ENCODE assay signal across 8 cellular contexts in the genomic region with DNA sequence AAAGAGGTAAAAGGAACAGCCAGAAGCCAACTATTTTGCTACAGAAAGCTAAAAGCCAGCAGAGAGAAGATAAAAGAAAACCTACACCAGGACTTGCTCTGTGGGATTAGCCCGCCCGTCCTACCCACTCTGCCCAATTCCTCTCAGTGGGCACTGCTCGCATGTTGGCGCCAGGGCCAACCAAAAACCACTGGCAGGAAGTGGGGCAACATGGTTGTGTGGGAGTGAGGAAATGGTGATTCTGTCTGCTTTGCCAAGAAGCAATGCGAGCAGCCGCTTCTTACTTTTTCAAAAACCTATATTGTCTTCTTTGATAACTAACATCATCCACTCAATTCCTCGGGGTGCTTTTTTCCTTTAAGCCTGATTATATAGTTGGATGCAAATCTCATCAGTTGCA. TPM values are rescaled to one million over a fixed set of nuclear protein-coding genes. Genes with fewer than 3 reads are reported as not detected.
A peak's percentile ranks its signal among the peaks of the same experiment; 100 is the strongest.
DNase-seq lines count a peak whose midpoint lies in the region; ATAC-seq and TF ChIP-seq lines count a peak whose summit lies in the region.

No MANE protein-coding gene starts in this region.

- no peaks in the 10 kb centered on the region for H3K9me3 ChIP-seq in trophoblast cell (ENCODE audit: insufficient read depth, low read depth, low read length)

- H3K36me3 ChIP-seq in trophoblast cell (ENCODE audit: control insufficient read depth in 1 of 2, insufficient read depth in 2 of 2, low read length in 2 of 2) = peaks cover 17 to 30% of the 10 kb centered on the region in 2 experiments

- H2AK5ac ChIP-seq in trophoblast cell (ENCODE audit: low read length) = no peak overlapping the region

- no peak overlapping the region for H3K23ac ChIP-seq in trophoblast cell (ENCODE audit: low read length)

- H3K27ac ChIP-seq in trophoblast cell (ENCODE audit: low read depth, low read length) = no peak overlapping the region

- H3K4ac ChIP-seq in trophoblast cell (ENCODE audit: low read depth, low read length) = no peak overlapping the region

- no peaks in the 10 kb centered on the region for H3K79me2 ChIP-seq in trophoblast cell (ENCODE audit: control insufficient read depth, insufficient read depth, low read length, poor library complexity)

- no peak overlapping the region for H4K8ac ChIP-seq in trophoblast cell (ENCODE audit: low read depth, low read length)

- no peak overlapping the region for H3K4me3 ChIP-seq in trophoblast cell (ENCODE audit: low read depth, low read length)

- no peak overlapping the region for H3K14ac ChIP-seq in trophoblast cell (ENCODE audit: low read length)

- H3K79me1 ChIP-seq in trophoblast cell (ENCODE audit: low read length) = no peaks in the 10 kb centered on the region

- no peaks in the 10 kb centered on the region for H3K4me1 ChIP-seq in trophoblast cell (ENCODE audit: control insufficient read depth in 1 of 2, insufficient read depth in 2 of 2, low read length in 2 of 2)

- TF ChIP-seq POLR2A in erythroblast (IDR thresholded peaks at IDR 0.05; ENCODE audit: low read length) = no peak

- no peak overlapping the region for H2BK5ac ChIP-seq in trophoblast cell (ENCODE audit: low read depth, low read length, poor library complexity)

- no peak for ATAC-seq in HG02938 (IDR thresholded peaks at IDR 0.05; ENCODE audit: unreplicated experiment)
- no peak for ATAC-seq in HG03457 (IDR thresholded peaks at IDR 0.05; ENCODE audit: unreplicated experiment)

- H2BK120ac ChIP-seq in trophoblast cell (ENCODE audit: insufficient read depth, low read length, poor library complexity) = no peak overlapping the region

- H3K18ac ChIP-seq in trophoblast cell (ENCODE audit: low read length) = no peak overlapping the region

- no peak overlapping the region for H4K91ac ChIP-seq in trophoblast cell (ENCODE audit: low read depth, low read length)

- no peak overlapping the region for H2BK12ac ChIP-seq in trophoblast cell (ENCODE audit: low read length)

- H3K4me2 ChIP-seq in trophoblast cell (ENCODE audit: low read length) = no peak overlapping the region

- WGBS in trophoblast cell (ENCODE audit: extremely low coverage, insufficient coverage, insufficient read length) = no CpG with 5 or more reads among the region's 7 CpGs

- peak; percentile 48 for DNase-seq in M059J (ENCODE audit: low read depth)
- DNase-seq in activated CD4-positive, alpha-beta T cell treated with anti-CD3 and anti-CD28 coated beads for 4 hours = peak; percentile 39 to 49
- DNase-seq in effector CD4-positive, alpha-beta T cell = peak; percentile 35
- DNase-seq in stimulated activated CD8-positive, alpha-beta memory T cell treated with anti-CD3 and anti-CD28 coated beads, Interleukin-7, amount 100 ng/mL, for 4 hours (ENCODE audit: low read depth in 2 of 2) = peak; percentile 42 to 55
- no peak for DNase-seq in erythroblast (lab: John Stamatoyannopoulos, UW)
- DNase-seq in trophoblast cell = no peak

- H3K27me3 ChIP-seq in trophoblast cell (ENCODE audit: insufficient read depth, low read length) = no peaks in the 10 kb centered on the region

- no peak overlapping the region for H2AFZ ChIP-seq in trophoblast cell (ENCODE audit: insufficient read depth, low read length, poor library complexity)

- H3K9ac ChIP-seq in trophoblast cell (ENCODE audit: low read length) = no peak overlapping the region

- H4K12ac ChIP-seq in trophoblast cell (ENCODE audit: low read depth, low read length) = no peak overlapping the region

RNA-seq across cellular contexts. Expression of a gene that starts 14.2 kb away (rescaled TPM):
- not detected in 2 replicates for total RNA-seq in M059J (2014; rRNA removed; shearing (Covaris generic))
- polyA plus RNA-seq in trophoblast cell (2013) = 2.0 and 2.3 TPM in 2 replicates

RNA-seq across cellular contexts. Expression of a gene that starts 21.9 kb away (rescaled TPM):
- not detected in 2 replicates for total RNA-seq in M059J (2014; rRNA removed; shearing (Covaris generic))
- polyA plus RNA-seq in trophoblast cell (2013) = 3.6 and 4.9 TPM in 2 replicates

RNA-seq across cellular contexts. Expression of a gene that starts 28.5 kb away (rescaled TPM):
- not detected in 2 replicates for total RNA-seq in M059J (2014; rRNA removed; shearing (Covaris generic))
- 0.07 and 0.11 TPM in 2 replicates for polyA plus RNA-seq in trophoblast cell (2013)

RNA-seq across cellular contexts. Expression of a gene that starts 60.0 kb away (rescaled TPM):
- total RNA-seq in M059J (2014; rRNA removed; shearing (Covaris generic)) = not detected in 2 replicates
- polyA plus RNA-seq in trophoblast cell (2013) = 0.14 and 0.19 TPM in 2 replicates

Comparison
In these comparisons a context has a peak if more than half of its experiments do, and no peak if none do; other contexts are left out.
1. DNase-seq: peak in M059J (single experiment), activated CD4-positive, alpha-beta T cell treated with anti-CD3 and anti-CD28 coated beads for 4 hours (2 of 2), effector CD4-positive, alpha-beta T cell (single experiment) and stimulated activated CD8-positive, alpha-beta memory T cell treated with anti-CD3 and anti-CD28 coated beads, Interleukin-7, amount 100 ng/mL, for 4 hours (2 of 2); none in erythroblast (0 of 2) and trophoblast cell (0 of 2).